Comparison of ENCODE assay signal across 7 cellular contexts in genomic region chr20:17821606-17822005, GRCh38.
DNase-seq lines count a peak whose midpoint lies in the region; ATAC-seq and TF ChIP-seq lines count a peak whose summit lies in the region.
"Not testable (repeated sequence)": the region's sequence is repeated elsewhere in the genome, so short reads cannot be mapped to it uniquely, and the experiment has no call there.

No MANE protein-coding gene starts in this region.

- ATAC-seq in stimulated activated effector memory CD8-positive, alpha-beta T cell treated with anti-CD3 and anti-CD28 coated beads, Interleukin-12 subunit alpha, Interleukin-12 subunit beta, amount 100 ng/mL, for 72 hours: not testable (repeated sequence)

- H3K4me1 Mint-ChIP-seq in osteocyte (ENCODE audit: unreplicated experiment): peaks cover 20% of the 10 kb centered on the region
- peaks cover 13% of the 10 kb centered on the region for H3K4me1 Mint-ChIP-seq in stimulated activated effector memory CD8-positive, alpha-beta T cell treated with anti-CD3 and anti-CD28 coated beads, Interleukin-12 subunit alpha, Interleukin-12 subunit beta, amount 100 ng/mL, for 72 hours

- not testable (repeated sequence) for H3K27me3 Mint-ChIP-seq in osteocyte (ENCODE audit: unreplicated experiment)

- H3K4me2 ChIP-seq in hepatocyte: not testable (repeated sequence)

- not testable (repeated sequence) for H3K36me3 ChIP-seq in adipocyte (ENCODE audit: control insufficient read depth, insufficient read depth, low read length, severe bottlenecking); hepatocyte (replicated peaks; ENCODE audit: insufficient read depth, low read depth); mucosa of stomach (ENCODE audit: control insufficient read depth, insufficient read depth, low read length); uterus

- TF ChIP-seq CTCF in C4-2B (conservative IDR thresholded peaks at IDR 0.05); hepatocyte (IDR thresholded peaks at IDR 0.05; ENCODE audit: poor library complexity); osteocyte (IDR thresholded peaks at IDR 0.05); uterus (IDR thresholded peaks at IDR 0.05): not testable (repeated sequence)

- not testable (repeated sequence) for H4K20me1 ChIP-seq in hepatocyte (ENCODE audit: insufficient read depth, poor library complexity, severe bottlenecking)

- H3K4me1 ChIP-seq in adipocyte (ENCODE audit: control insufficient read depth, insufficient read depth, low read length) (peaks cover 25% of the 10 kb centered on the region), hepatocyte (ENCODE audit: insufficient read depth) (peaks cover 24% of the 10 kb centered on the region), mucosa of stomach (ENCODE audit: control insufficient read depth, insufficient read depth, low read length) (peaks cover 41% of the 10 kb centered on the region)
- not testable (repeated sequence) for H3K4me1 ChIP-seq in uterus

- TF ChIP-seq POLR2A in uterus (IDR thresholded peaks at IDR 0.05): not testable (repeated sequence)

- WGBS in hepatocyte (ENCODE audit: low lambda C conversion rate, missing lambda C conversion rate): 96% methylated on average over 3 of the region's 3 CpGs

- H3K9me3 Mint-ChIP-seq in osteocyte (ENCODE audit: unreplicated experiment); stimulated activated effector memory CD8-positive, alpha-beta T cell treated with anti-CD3 and anti-CD28 coated beads, Interleukin-12 subunit alpha, Interleukin-12 subunit beta, amount 100 ng/mL, for 72 hours: not testable (repeated sequence)

- H3K79me2 ChIP-seq in hepatocyte: not testable (repeated sequence)

- H3K9ac ChIP-seq in adipocyte (ENCODE audit: low read length) (peak overlapping the region; percentile 4), mucosa of stomach (ENCODE audit: low read length) (peak overlapping the region; percentile 55)

- not testable (repeated sequence) for H3K27me3 ChIP-seq in adipocyte (replicated peaks; ENCODE audit: control insufficient read depth, insufficient read depth, low read length); hepatocyte; mucosa of stomach (ENCODE audit: control insufficient read depth, insufficient read depth, low read length); uterus

- not testable (repeated sequence) for H3K36me3 Mint-ChIP-seq in osteocyte (ENCODE audit: unreplicated experiment); stimulated activated effector memory CD8-positive, alpha-beta T cell treated with anti-CD3 and anti-CD28 coated beads, Interleukin-12 subunit alpha, Interleukin-12 subunit beta, amount 100 ng/mL, for 72 hours

- peak overlapping the region; percentile 21 for H3K27ac Mint-ChIP-seq in osteocyte (ENCODE audit: unreplicated experiment)
- H3K27ac Mint-ChIP-seq in stimulated activated effector memory CD8-positive, alpha-beta T cell treated with anti-CD3 and anti-CD28 coated beads, Interleukin-12 subunit alpha, Interleukin-12 subunit beta, amount 100 ng/mL, for 72 hours: peak overlapping the region; percentile 6

- not testable (repeated sequence) for H2AFZ ChIP-seq in hepatocyte

- not testable (repeated sequence) for H3K9me2 ChIP-seq in hepatocyte (replicated peaks; ENCODE audit: insufficient read depth)

- peak overlapping the region; percentile 50 for H3K27ac ChIP-seq in C4-2B
- H3K27ac ChIP-seq in hepatocyte: peak overlapping the region; percentile 70
- H3K27ac ChIP-seq in uterus: peak overlapping the region; percentile 24 to 71

- H3K4me3 ChIP-seq in adipocyte (ENCODE audit: low read length); hepatocyte; mucosa of stomach (ENCODE audit: low read length); uterus: not testable (repeated sequence)

- not testable (repeated sequence) for H3K4me3 Mint-ChIP-seq in osteocyte (ENCODE audit: unreplicated experiment); stimulated activated effector memory CD8-positive, alpha-beta T cell treated with anti-CD3 and anti-CD28 coated beads, Interleukin-12 subunit alpha, Interleukin-12 subunit beta, amount 100 ng/mL, for 72 hours

- intact Hi-C loops in uterus (cut with DNase I; ENCODE audit: low total_unique reads): not testable (repeated sequence)

- not testable (repeated sequence) for DNase-seq in adipocyte (ENCODE audit: low read depth); hepatocyte (ENCODE audit: low spot score); osteocyte (ENCODE audit: extremely low spot score, unreplicated experiment); stimulated activated effector memory CD8-positive, alpha-beta T cell treated with anti-CD3 and anti-CD28 coated beads, Interleukin-12 subunit alpha, Interleukin-12 subunit beta, amount 100 ng/mL, for 72 hours (ENCODE audit: low spot score in 2 of 2); uterus

- not testable (repeated sequence) for H3K9me3 ChIP-seq in adipocyte (ENCODE audit: control insufficient read depth, low read length); hepatocyte (ENCODE audit: low read depth); mucosa of stomach (ENCODE audit: control insufficient read depth, low read length); uterus
